In the genomic region with DNA sequence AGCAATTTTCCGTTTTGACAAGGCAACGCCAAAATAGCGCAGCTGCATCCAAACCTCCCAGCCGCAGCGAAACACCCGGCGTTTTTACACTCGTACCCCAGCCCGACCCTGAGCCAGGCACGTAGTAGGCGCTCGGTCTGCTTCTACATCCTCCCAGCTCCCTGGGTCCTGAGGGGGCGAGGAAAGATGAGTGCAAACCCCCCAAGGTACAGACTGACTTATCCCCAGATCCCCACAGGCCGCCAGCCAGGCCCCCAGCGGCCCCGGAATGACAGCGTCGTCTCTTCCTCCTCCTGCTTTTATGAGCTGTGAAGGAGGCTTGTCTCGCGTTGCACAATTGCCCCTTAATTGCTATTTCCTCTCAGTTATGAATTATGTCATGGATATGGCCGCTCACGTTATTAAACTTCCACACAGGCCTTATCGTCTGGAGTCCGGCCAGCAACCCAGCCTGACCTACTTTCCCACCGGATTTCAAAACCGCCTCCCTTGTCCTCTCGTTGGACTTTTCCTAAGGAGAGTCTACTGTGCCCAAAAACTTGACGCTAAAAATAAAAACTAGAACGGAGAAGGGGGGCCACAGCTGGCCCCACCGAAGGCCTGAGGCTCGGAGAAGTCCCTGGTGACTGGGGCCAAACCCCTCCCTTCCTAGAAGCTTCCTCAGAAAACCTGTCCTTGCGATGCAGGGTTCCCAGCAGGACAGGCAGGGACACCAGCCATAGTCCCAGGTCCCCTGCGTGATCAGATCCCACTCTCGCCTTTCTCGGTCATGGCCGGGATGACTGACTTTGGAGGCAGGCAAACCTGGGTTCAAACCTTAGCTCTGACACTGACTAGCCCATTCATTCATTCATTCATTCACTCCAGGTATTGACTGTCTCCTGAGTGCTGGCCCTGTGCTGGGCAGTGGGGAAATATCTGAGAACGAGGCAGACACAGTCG, we compare ENCODE assay signal across 9 cellular contexts.
DNase-seq lines count a peak whose midpoint lies in the region; ATAC-seq and TF ChIP-seq lines count a peak whose summit lies in the region.
"Had no signal": no experiment of that assay in that cellular context is flagged by ENCODE, and none has a peak within 500 bp of the region (broad histone marks: within the 10 kb centered on the region; RNA-seq: fewer than 3 reads in every experiment).

No MANE protein-coding gene starts in this region.

- peaks cover 0 to 49% (median 19%) of the 10 kb centered on the region in 4 donors for H3K4me1 ChIP-seq in right lobe of liver
- H3K4me1 ChIP-seq in transverse colon = peaks cover 31 to 59% (median 53%) of the 10 kb centered on the region in 4 donors

- 11% methylated on average over 22 of the region's 38 CpGs for WGBS in right lobe of liver (ENCODE audit: insufficient coverage, low coverage, low lambda C conversion rate, missing lambda C conversion rate)
- 31 to 60% methylated on average over 9 to 38 of the region's 38 CpGs for WGBS in transverse colon (ENCODE audit: low coverage in 1 of 2), 2 donors

- intact Hi-C loops in right lobe of liver (cut with DNase I) = loop anchor here in 1 of 2 donors (10.0 kb wide), 1 partner anchor 65 kb away; no protein-coding TSS in a partner anchor
- intact Hi-C loops in transverse colon (cut with DNase I; ENCODE audit: low total_unique reads) = no loop called here

- in situ Hi-C loops in astrocyte of the cerebellum (cut with HindIII; ENCODE audit: low sequenced_read_pairs) = no loop called here
- in situ Hi-C loops in transverse colon (cut with MboI; ENCODE audit: low pct_ligation_motif_present in 1 of 4, low pct_unique_long_range_greater_than_20kb in 1 of 4, low sequenced_read_pairs in 3 of 4) = no loop called here

- ATAC-seq in right lobe of liver (peak; percentile 63 to 79 (median 73)), GM18873 (IDR thresholded peaks at IDR 0.05; ENCODE audit: low FRiP score, unreplicated experiment) (no peak), GM21737 (IDR thresholded peaks at IDR 0.05; ENCODE audit: unreplicated experiment) (no peak), HG02870 (IDR thresholded peaks at IDR 0.05; ENCODE audit: unreplicated experiment) (no peak)

- no peak overlapping the region for H3K4me3 ChIP-seq in astrocyte of the cerebellum (ENCODE audit: low read depth, low read length)
- H3K4me3 ChIP-seq in right lobe of liver = no peak overlapping the region
- peak overlapping the region in 2 of 4 donors; percentile 14 to 19 for H3K4me3 ChIP-seq in transverse colon

- H3K27ac ChIP-seq in right lobe of liver (peak overlapping the region; percentile 67 to 77 (median 77)), transverse colon (peak overlapping the region; percentile 82 to 89 (median 84))

- H3K27me3 ChIP-seq in right lobe of liver (no peaks in the 10 kb centered on the region), transverse colon (no peaks in the 10 kb centered on the region)

- TF ChIP-seq CTCF in astrocyte of the cerebellum (IDR thresholded peaks at IDR 0.05; ENCODE audit: low read depth, low read length, missing control alignments) (no peak), right lobe of liver (IDR thresholded peaks at IDR 0.05) (no peak), transverse colon (IDR thresholded peaks at IDR 0.05) (peak in 2 of 5 experiments; percentile 30 to 43)

- no peaks in the 10 kb centered on the region for H3K9me3 ChIP-seq in right lobe of liver
- H3K9me3 ChIP-seq in transverse colon = no peaks in the 10 kb centered on the region

- H3K36me3 ChIP-seq in right lobe of liver (no peaks in the 10 kb centered on the region), transverse colon (no peaks in the 10 kb centered on the region)

- TF ChIP-seq POLR2A in right lobe of liver (IDR thresholded peaks at IDR 0.05) (peak; percentile 79), transverse colon (IDR thresholded peaks at IDR 0.05) (peak; percentile 87)

- DNase-seq in NCI-H748 (lab: John Stamatoyannopoulos, UW; ENCODE audit: unreplicated experiment) (peak; percentile 18), NCI-H748 treated with DMSO at 0.1 percent for 48 hours (lab: John Stamatoyannopoulos, UW) (no peak), astrocyte of the cerebellum (ENCODE audit: low read depth) (peak; percentile 16), right lobe of liver (peak; percentile 86 to 92 (median 86)), transverse colon (peak; percentile 92)
- DNase-seq: CD4-positive, CD25-positive, alpha-beta regulatory T cell had no signal

- TF ChIP-seq EP300 in transverse colon (IDR thresholded peaks at IDR 0.05; ENCODE audit: low read depth) = peak; percentile 48

Comparison
In these comparisons a context has a peak if more than half of its experiments do, and no peak if none do; other contexts are left out.
1. ATAC-seq: peak in right lobe of liver (4 of 4); none in GM18873 (single experiment), GM21737 (single experiment) and HG02870 (single experiment).